In genomic region chr11:2913029-2913431, GRCh38 we compare ENCODE assay signal across 11 cellular contexts. TPM values are rescaled to one million over a fixed set of nuclear protein-coding genes. Genes with fewer than 3 reads are reported as not detected.
DNase-seq lines count a peak whose midpoint lies in the region; ATAC-seq and TF ChIP-seq lines count a peak whose summit lies in the region.
"Had no signal": no experiment of that assay in that cellular context is flagged by ENCODE, and none has a peak within 500 bp of the region (broad histone marks: within the 10 kb centered on the region; RNA-seq: fewer than 3 reads in every experiment).

No MANE protein-coding gene starts in this region.

- H3K36me3 Mint-ChIP-seq in activated CD4-positive, alpha-beta T cell treated with anti-CD3 and anti-CD28 coated beads, Interleukin-2, amount 10 ng/mL, durations not matched to agents 7 days and 5 days (ENCODE audit: low read depth), result no peaks in the 10 kb centered on the region

- DNase-seq in HT1080 (ENCODE audit: low read depth) (peak; percentile 65), body of pancreas (peak in 3 of 4 donors; percentile 45 to 77 (median 59)), kidney glomerular epithelial cell (lab: John Stamatoyannopoulos, UW) (peak; percentile 18), upper lobe of left lung (peak in 1 of 2 donors; percentile 82), A673 (ENCODE audit: low spot score) (no peak), occipital lobe (lab: John Stamatoyannopoulos, UW) (no peak), erythroblast (lab: John Stamatoyannopoulos, UW) (no peak)
- DNase-seq in activated CD4-positive, alpha-beta T cell treated with anti-CD3 and anti-CD28 coated beads, Interleukin-2, amount 10 ng/mL, durations not matched to agents 7 days and 5 days, result no peak
- DNase-seq: activated CD4-positive, alpha-beta memory T cell treated with anti-CD3 and anti-CD28 coated beads, Interleukin-2, amount 10 ng/mL, durations not matched to agents 7 days and 5 days; glutamatergic neuron had no signal

- no TSS peak for BruUV-seq in A673 (replicated peaks; lab: Mats Ljungman, UMichigan)

- H3K27ac ChIP-seq in body of pancreas (peak overlapping the region; percentile 87 to 93 (median 92)), upper lobe of left lung (peak overlapping the region in 3 of 4 donors; percentile 40 to 74 (median 71)), A673 (ENCODE audit: low read depth, low read length, poor library complexity, severe bottlenecking) (no peak overlapping the region)
- H3K27ac ChIP-seq: SJSA1 had no signal

- intact Hi-C loops in body of pancreas (cut with DNase I) (no loop called here), A673 (cut with micrococcal nuclease; ENCODE audit: unreplicated experiment) (no loop called here)

- no peaks in the 10 kb centered on the region for H3K9me3 Mint-ChIP-seq in activated CD4-positive, alpha-beta T cell treated with anti-CD3 and anti-CD28 coated beads, Interleukin-2, amount 10 ng/mL, durations not matched to agents 7 days and 5 days
- H3K9me3 Mint-ChIP-seq: activated CD4-positive, alpha-beta memory T cell treated with anti-CD3 and anti-CD28 coated beads, Interleukin-2, amount 10 ng/mL, durations not matched to agents 7 days and 5 days had no signal

- H3K36me3 ChIP-seq in body of pancreas (replicated peaks in 1 of 2; ENCODE audit: insufficient read depth in 1 of 2, low read depth in 2 of 2) (no peaks in the 10 kb centered on the region), upper lobe of left lung (no peaks in the 10 kb centered on the region), A673 (ENCODE audit: insufficient read depth, low read length, poor library complexity, severe bottlenecking) (no peaks in the 10 kb centered on the region)
- H3K36me3 ChIP-seq: SJSA1 had no signal

- H3K4me3 Mint-ChIP-seq in activated CD4-positive, alpha-beta T cell treated with anti-CD3 and anti-CD28 coated beads, Interleukin-2, amount 10 ng/mL, durations not matched to agents 7 days and 5 days, result no peak overlapping the region
- H3K4me3 Mint-ChIP-seq: activated CD4-positive, alpha-beta memory T cell treated with anti-CD3 and anti-CD28 coated beads, Interleukin-2, amount 10 ng/mL, durations not matched to agents 7 days and 5 days had no signal

- H3K4me1 ChIP-seq in body of pancreas, result peaks cover 31% of the 10 kb centered on the region
- H3K4me1 ChIP-seq in upper lobe of left lung, result peaks cover 10 to 39% (median 23%) of the 10 kb centered on the region in 4 donors
- peaks cover 6% of the 10 kb centered on the region for H3K4me1 ChIP-seq in A673 (ENCODE audit: insufficient read depth, low read length, poor library complexity, severe bottlenecking)

- H3K9me3 ChIP-seq in body of pancreas (no peaks in the 10 kb centered on the region), upper lobe of left lung (no peaks in the 10 kb centered on the region), A673 (ENCODE audit: low read depth, low read length, poor library complexity, severe bottlenecking) (no peaks in the 10 kb centered on the region)
- H3K9me3 ChIP-seq: SJSA1 had no signal

- no peaks in the 10 kb centered on the region for H3K27me3 Mint-ChIP-seq in activated CD4-positive, alpha-beta T cell treated with anti-CD3 and anti-CD28 coated beads, Interleukin-2, amount 10 ng/mL, durations not matched to agents 7 days and 5 days
- H3K27me3 Mint-ChIP-seq: activated CD4-positive, alpha-beta memory T cell treated with anti-CD3 and anti-CD28 coated beads, Interleukin-2, amount 10 ng/mL, durations not matched to agents 7 days and 5 days had no signal

- no peak overlapping the region for H3K27ac Mint-ChIP-seq in activated CD4-positive, alpha-beta T cell treated with anti-CD3 and anti-CD28 coated beads, Interleukin-2, amount 10 ng/mL, durations not matched to agents 7 days and 5 days
- H3K27ac Mint-ChIP-seq: activated CD4-positive, alpha-beta memory T cell treated with anti-CD3 and anti-CD28 coated beads, Interleukin-2, amount 10 ng/mL, durations not matched to agents 7 days and 5 days had no signal

- TF ChIP-seq POLR2A in body of pancreas (IDR thresholded peaks at IDR 0.05), result no peak
- no peak for TF ChIP-seq POLR2A in upper lobe of left lung (IDR thresholded peaks at IDR 0.05)
- no peak for TF ChIP-seq POLR2A in erythroblast (IDR thresholded peaks at IDR 0.05; ENCODE audit: low read length)

- CTCF ChIA-PET in activated CD4-positive, alpha-beta T cell treated with anti-CD3 and anti-CD28 coated beads, Interleukin-2, amount 10 ng/mL, durations not matched to agents 7 days and 5 days (lab: Charles Lee), result interaction anchor here (1.8 to 3.3 kb wide), 2 partner anchors 9 to 25 kb away, joined by 4 to 8 read pairs; no protein-coding TSS in a partner anchor
- CTCF ChIA-PET in A673 (lab: Charles Lee), result no interaction called here

- TF ChIP-seq CTCF in body of pancreas (IDR thresholded peaks at IDR 0.05) (peak in 1 of 7 experiments; percentile 5), upper lobe of left lung (IDR thresholded peaks at IDR 0.05) (no peak), A673 (conservative IDR thresholded peaks at IDR 0.05; ENCODE audit: low read depth, low read length) (no peak)

- no peak overlapping the region for H3K4me3 ChIP-seq in body of pancreas
- no peak overlapping the region for H3K4me3 ChIP-seq in upper lobe of left lung
- H3K4me3 ChIP-seq in A673 (ENCODE audit: low read depth, low read length, poor library complexity, severe bottlenecking), result no peak overlapping the region
- H3K4me3 ChIP-seq: SJSA1 had no signal

- peak; percentile 12 for ATAC-seq in body of pancreas
- ATAC-seq in upper lobe of left lung (ENCODE audit: low FRiP score in 2 of 2), result peak in 1 of 2 donors; percentile 7

- WGBS in body of pancreas, 2 donors, result 78 to 95% methylated on average over 5 to 12 of the region's 12 CpGs
- WGBS in upper lobe of left lung, 2 donors, result 64 to 95% methylated on average over 11 to 12 of the region's 12 CpGs

- peaks cover 8% of the 10 kb centered on the region for H3K4me1 Mint-ChIP-seq in activated CD4-positive, alpha-beta T cell treated with anti-CD3 and anti-CD28 coated beads, Interleukin-2, amount 10 ng/mL, durations not matched to agents 7 days and 5 days

- POLR2A ChIA-PET in activated CD4-positive, alpha-beta T cell treated with anti-CD3 and anti-CD28 coated beads, Interleukin-2, amount 10 ng/mL, durations not matched to agents 7 days and 5 days (lab: Charles Lee), result no interaction called here
- POLR2A ChIA-PET in A673 (lab: Charles Lee; ENCODE audit: low non-redundant PET), result no interaction called here

- H3K27me3 ChIP-seq in body of pancreas, result no peaks in the 10 kb centered on the region
- no peaks in the 10 kb centered on the region for H3K27me3 ChIP-seq in upper lobe of left lung
- no peaks in the 10 kb centered on the region for H3K27me3 ChIP-seq in A673 (replicated peaks; ENCODE audit: insufficient read depth, low read depth, low read length, poor library complexity)
- H3K27me3 ChIP-seq: SJSA1 had no signal

- no peak for TF ChIP-seq EP300 in upper lobe of left lung (IDR thresholded peaks at IDR 0.05)

RNA-seq across cellular contexts. Expression of gene PHLDA2, which starts 16.2 kb away (rescaled TPM):
- 71.3 and 193 TPM in 2 replicates for total RNA-seq in HT1080 (2014; rRNA removed; shearing (Covaris generic))
- polyA plus RNA-seq in HT1080 (2015; cell fraction: cytosol; rRNA removed), result 279 and 295 TPM in 2 replicates
- 40.8 and 82.2 TPM in 2 replicates for polyA plus RNA-seq in HT1080 (2015; cell fraction: nucleus; rRNA removed)
- total RNA-seq in body of pancreas (1 to 10 TPM in 1 of 2 donors, not detected in 1; 4.2 TPM), upper lobe of left lung (10 to 100 TPM in 4 of 6 donors, 1 to 10 TPM in 1, not detected in 1; 8.6 to 38.9 (median 21.0) TPM), A673 (2021) (25.0 and 33.7 TPM in 2 replicates), occipital lobe (not detected)
- total RNA-seq in activated CD4-positive, alpha-beta T cell treated with anti-CD3 and anti-CD28 coated beads, Interleukin-2, amount 10 ng/mL, durations not matched to agents 7 days and 5 days, result under 1 TPM; 0.35 to 0.45 TPM

RNA-seq across cellular contexts. Expression of gene CDKN1C, which starts 27.5 kb away (rescaled TPM):
- total RNA-seq in HT1080 (2014; rRNA removed; shearing (Covaris generic)), result 2.1 and 4.4 TPM in 2 replicates
- 0.86 and 1.7 TPM in 2 replicates for polyA plus RNA-seq in HT1080 (2015; cell fraction: cytosol; rRNA removed)
- 1.3 and 1.5 TPM in 2 replicates for polyA plus RNA-seq in HT1080 (2015; cell fraction: nucleus; rRNA removed)
- total RNA-seq in body of pancreas (100 to 1,000 TPM in 1 of 2 donors, 10 to 100 TPM in 1; 35.3 to 231 TPM), upper lobe of left lung (10 to 100 TPM; 23.4 to 71.9 (median 33.6) TPM), A673 (2021) (2.9 and 3.5 TPM in 2 replicates), occipital lobe (34.5 TPM)
- under 1 TPM; 0.29 to 0.40 TPM for total RNA-seq in activated CD4-positive, alpha-beta T cell treated with anti-CD3 and anti-CD28 coated beads, Interleukin-2, amount 10 ng/mL, durations not matched to agents 7 days and 5 days

Comparison
In these comparisons a context has a peak if more than half of its experiments do, and no peak if none do; other contexts are left out.
1. DNase-seq: peak in HT1080 (single experiment), body of pancreas (3 of 4) and kidney glomerular epithelial cell (single experiment); none in activated CD4-positive, alpha-beta T cell treated with anti-CD3 and anti-CD28 coated beads, Interleukin-2, amount 10 ng/mL, durations not matched to agents 7 days and 5 days (single experiment), A673 (single experiment), occipital lobe (single experiment) and erythroblast (0 of 2).